10 cellular contexts compared by ENCODE assay signal in genomic region chr9:16202913-16203734, GRCh38.
DNase-seq lines count a peak whose midpoint lies in the region; ATAC-seq, FAIRE-seq and TF ChIP-seq lines count a peak whose summit lies in the region.
"Had no signal": no experiment of that assay in that cellular context is flagged by ENCODE, and none has a peak within 500 bp of the region (broad histone marks: within the 10 kb centered on the region; RNA-seq: fewer than 3 reads in every experiment).

No MANE protein-coding gene starts in this region.

- TF ChIP-seq EP300 in neural cell (conservative IDR thresholded peaks at IDR 0.05; ENCODE audit: poor library complexity, severe bottlenecking) (peak; percentile 90), HepG2 (IDR thresholded peaks at IDR 0.05; ENCODE audit: low read depth in 2 of 2, low read length in 2 of 2) (no peak), HepG2 (CRISPR knock-in tag; IDR thresholded peaks at IDR 0.05; ENCODE audit: borderline replicate concordance) (no peak)

- DNase-seq in AG10803 (ENCODE audit: low read depth) (peak; percentile 90), MG63 (peak; percentile 100), endothelial cell of umbilical vein (ENCODE audit: low read depth, low spot score) (peak; percentile 19), substantia nigra (lab: John Stamatoyannopoulos, UW) (no peak), HepG2 (ENCODE audit: low spot score) (no peak), NCI-H524 (lab: John Stamatoyannopoulos, UW) (no peak)
- DNase-seq: NCI-H1105, Peyer's patch had no signal

- CTCF ChIA-PET in endothelial cell of umbilical vein (lab: Charles Lee) (interaction anchor here (1.5 to 1.7 kb wide), 3 partner anchors 10 to 45 kb away, joined by 4 to 6 read pairs (median 4); no protein-coding TSS in a partner anchor), HepG2 (lab: Yijun Ruan, JAX; ENCODE audit: low intra/inter-chr PET ratio, low total read pairs) (no interaction called here)

- H4K20me1 ChIP-seq in endothelial cell of umbilical vein (replicated peaks; ENCODE audit: control insufficient read depth, extremely low read depth, insufficient read depth, low read length), result no peaks in the 10 kb centered on the region
- H4K20me1 ChIP-seq in neural cell (ENCODE audit: insufficient read depth), result no peaks in the 10 kb centered on the region
- H4K20me1 ChIP-seq in HepG2 (ENCODE audit: insufficient read depth, low read length), result no peaks in the 10 kb centered on the region

- POLR2A ChIA-PET in endothelial cell of umbilical vein (lab: Charles Lee), result interaction anchor here (0.6 kb wide), 1 partner anchor 240 kb away, joined by 9 read pairs; no protein-coding TSS in a partner anchor
- POLR2A ChIA-PET in HepG2 (lab: Yijun Ruan, JAX), result no interaction called here

- WGBS in HepG2 (ENCODE audit: low lambda C conversion rate), result 20% methylated on average over 17 of the region's 17 CpGs

- no peaks in the 10 kb centered on the region for H3K9me2 ChIP-seq in neural cell (ENCODE audit: insufficient read depth, low read length)

- H3K9me3 ChIP-seq in MG63 (0 out of 2 replicates have a peak, but pooled peaks cover 5% of the 10 kb centered on the region), endothelial cell of umbilical vein (replicated peaks; ENCODE audit: control insufficient read depth, insufficient read depth, low read length) (no peaks in the 10 kb centered on the region), neural cell (ENCODE audit: low read length) (no peaks in the 10 kb centered on the region), HepG2 (ENCODE audit: low read length) (no peaks in the 10 kb centered on the region)
- H3K9me3 ChIP-seq: Peyer's patch had no signal

- no peak overlapping the region for H3K9ac ChIP-seq in endothelial cell of umbilical vein (replicated peaks; ENCODE audit: extremely low read depth, insufficient read depth, low read length)
- H3K9ac ChIP-seq in neural cell (ENCODE audit: low read length), result peak overlapping the region; percentile 26
- H3K9ac ChIP-seq in HepG2 (ENCODE audit: insufficient read depth, low read depth, low read length), result no peak overlapping the region

- no peaks in the 10 kb centered on the region for H3K36me3 ChIP-seq in MG63
- no peaks in the 10 kb centered on the region for H3K36me3 ChIP-seq in endothelial cell of umbilical vein (ENCODE audit: control insufficient read depth in 2 of 2, extremely low read depth in 1 of 2, insufficient read depth in 2 of 2, low read length in 2 of 2)
- H3K36me3 ChIP-seq in neural cell (ENCODE audit: insufficient read depth, low read length), result no peaks in the 10 kb centered on the region
- H3K36me3 ChIP-seq in HepG2 (replicated peaks in 1 of 2; ENCODE audit: control insufficient read depth in 1 of 2, insufficient read depth in 2 of 2, low read length in 2 of 2), result no peaks in the 10 kb centered on the region
- H3K36me3 ChIP-seq: Peyer's patch had no signal

- H3K79me2 ChIP-seq in endothelial cell of umbilical vein (ENCODE audit: control insufficient read depth, insufficient read depth, low read length), result no peaks in the 10 kb centered on the region
- H3K79me2 ChIP-seq in neural cell (replicated peaks; ENCODE audit: insufficient read depth, low read length), result no peaks in the 10 kb centered on the region
- H3K79me2 ChIP-seq in HepG2 (ENCODE audit: insufficient read depth, low read length), result no peaks in the 10 kb centered on the region

- TF ChIP-seq RAD21 in neural cell (conservative IDR thresholded peaks at IDR 0.05), result peak; percentile 29
- no peak for TF ChIP-seq RAD21 in HepG2 (CRISPR knock-in tag; IDR thresholded peaks at IDR 0.05)

- FAIRE-seq in endothelial cell of umbilical vein (lab: Jason Lieb, UNC), result no peak
- no peak for FAIRE-seq in HepG2 (lab: Jason Lieb, UNC)

- no peaks in the 10 kb centered on the region for H3K9me1 ChIP-seq in endothelial cell of umbilical vein (replicated peaks; ENCODE audit: control insufficient read depth, extremely low read depth, insufficient read depth, low read length)

- H3F3A ChIP-seq in neural cell (ENCODE audit: insufficient read depth, low read length, poor library complexity, severe bottlenecking), result peaks cover 4% of the 10 kb centered on the region

- H3K4me1 ChIP-seq in endothelial cell of umbilical vein (ENCODE audit: control insufficient read depth, extremely low read depth, insufficient read depth, low read length) (peaks cover 3% of the 10 kb centered on the region), HepG2 (ENCODE audit: insufficient read depth, low read length) (no peaks in the 10 kb centered on the region)
- H3K4me1 ChIP-seq: Peyer's patch had no signal

- no peak overlapping the region for H3K27ac ChIP-seq in endothelial cell of umbilical vein (ENCODE audit: insufficient read depth, low read depth, low read length)
- peak overlapping the region; percentile 67 for H3K27ac ChIP-seq in neural cell (ENCODE audit: low read length)
- H3K27ac ChIP-seq in substantia nigra (ENCODE audit: low read depth, low read length, poor library complexity, severe bottlenecking), result no peak overlapping the region
- no peak overlapping the region for H3K27ac ChIP-seq in HepG2 (ENCODE audit: extremely low read length, insufficient read depth, low read length)

- in situ Hi-C loops in HepG2 (cut with HindIII; ENCODE audit: extremely low pct_ligation_motif_present, low pct_unique_long_range_greater_than_20kb), result no loop called here

- dilution Hi-C loops in endothelial cell of umbilical vein (cut with MboI; ENCODE audit: extremely low pct_ligation_motif_present, low sequenced_read_pairs), result no loop called here

- TF ChIP-seq POLR2A in endothelial cell of umbilical vein (IDR thresholded peaks at IDR 0.05; ENCODE audit: low read depth, low read length), result no peak
- no peak for TF ChIP-seq POLR2A in HepG2 (IDR thresholded peaks at IDR 0.05; ENCODE audit: insufficient read depth in 1 of 2, low read depth in 2 of 2, low read length in 2 of 2)

- H3K4me3 ChIP-seq in AG10803 (ENCODE audit: low read length) (no peak overlapping the region), MG63 (no peak overlapping the region), endothelial cell of umbilical vein (replicated peaks in 1 of 3; ENCODE audit: insufficient read depth in 1 of 3, low read depth in 1 of 3, low read length in 3 of 3) (no peak overlapping the region), neural cell (ENCODE audit: low read length) (peak overlapping the region; percentile 45), HepG2 (replicated peaks in 1 of 3; ENCODE audit: insufficient read depth in 1 of 3, low read depth in 2 of 3, low read length in 3 of 3) (no peak overlapping the region)
- H3K4me3 ChIP-seq: Peyer's patch had no signal

- ATAC-seq in HepG2, result no peak
- no peak for ATAC-seq in HG03565 (IDR thresholded peaks at IDR 0.05; ENCODE audit: unreplicated experiment)

- H2AFZ ChIP-seq in endothelial cell of umbilical vein (ENCODE audit: low read depth, low read length) (peak overlapping the region; percentile 6), neural cell (ENCODE audit: low read depth, low read length) (no peak overlapping the region), HepG2 (ENCODE audit: low read length) (no peak overlapping the region)

- intact Hi-C loops in endothelial cell of umbilical vein (cut with micrococcal nuclease) (no loop called here), HepG2 (cut with micrococcal nuclease; ENCODE audit: unreplicated experiment) (no loop called here)

- H3K4me2 ChIP-seq in endothelial cell of umbilical vein (ENCODE audit: insufficient read depth, low read length) (no peak overlapping the region), neural cell (ENCODE audit: low read length) (no peak overlapping the region), HepG2 (ENCODE audit: low read depth, low read length) (no peak overlapping the region)

- H3K27me3 ChIP-seq in MG63 (no peaks in the 10 kb centered on the region), endothelial cell of umbilical vein (ENCODE audit: control insufficient read depth in 2 of 2, insufficient read depth in 2 of 2, low read length in 2 of 2) (peaks cover 0 to 2% of the 10 kb centered on the region in 2 experiments), neural cell (ENCODE audit: insufficient read depth, low read depth, low read length) (no peaks in the 10 kb centered on the region), HepG2 (ENCODE audit: control insufficient read depth in 1 of 2, insufficient read depth in 2 of 2, low read length in 2 of 2) (no peaks in the 10 kb centered on the region)
- H3K27me3 ChIP-seq: Peyer's patch had no signal

- TF ChIP-seq CTCF in AG10803 (conservative IDR thresholded peaks at IDR 0.05; ENCODE audit: low read length), result no peak
- TF ChIP-seq CTCF in endothelial cell of umbilical vein (IDR thresholded peaks at IDR 0.05; ENCODE audit: extremely low read depth in 1 of 2, insufficient read depth in 1 of 2, low read depth in 1 of 2, low read length in 2 of 2), result no peak
- no peak for TF ChIP-seq CTCF in neural cell (IDR thresholded peaks at IDR 0.05; ENCODE audit: poor library complexity, severe bottlenecking)
- no peak for TF ChIP-seq CTCF in HepG2 (CRISPR knock-in tag; IDR thresholded peaks at IDR 0.05)

- BruUV-seq in endothelial cell of umbilical vein (replicated peaks; lab: Mats Ljungman, UMichigan) (no TSS peak), HepG2 (replicated peaks; lab: Mats Ljungman, UMichigan) (no TSS peak)

TF ChIP-seq in endothelial cell of umbilical vein, 7 proteins besides CTCF, POLR2A, EP300 and RAD21 (continues in another document):
- TF ChIP-seq GATA2 (IDR thresholded peaks at IDR 0.05; ENCODE audit: insufficient read depth, insufficient read length, low read depth, low read length) (no peak), EZH2 (IDR thresholded peaks at IDR 0.05; ENCODE audit: borderline replicate concordance, low read depth, low read length, severe bottlenecking) (no peak), FOS (IDR thresholded peaks at IDR 0.05; ENCODE audit: borderline replicate concordance, insufficient read depth, low read length) (no peak), JUN (IDR thresholded peaks at IDR 0.05; ENCODE audit: borderline replicate concordance, insufficient read depth, insufficient read length, low read depth) (no peak)

TF ChIP-seq in neural cell, 6 proteins besides CTCF, POLR2A, EP300 and RAD21 (continues in another document):
- no peak for TF ChIP-seq TAF1 (IDR thresholded peaks at IDR 0.05; ENCODE audit: low read depth)

TF ChIP-seq in HepG2, 621 proteins besides CTCF, POLR2A, EP300 and RAD21 (continues in another document):
- TF ChIP-seq ZFP90 (CRISPR knock-in tag; IDR thresholded peaks at IDR 0.05; ENCODE audit: borderline replicate concordance), result no peak

Comparison
In these comparisons a context has a peak if more than half of its experiments do, and no peak if none do; other contexts are left out.
1. DNase-seq: peak in AG10803 (single experiment), MG63 (single experiment) and endothelial cell of umbilical vein (single experiment); none in substantia nigra (0 of 49), HepG2 (single experiment) and NCI-H524 (0 of 2).